ENCODE assay signal across 12 cellular contexts in genomic region chr10:55989188-55989587, GRCh38.
"Had no signal": no experiment of that assay in that cellular context is flagged by ENCODE, and none has a peak within 500 bp of the region (broad histone marks: within the 10 kb centered on the region; RNA-seq: fewer than 3 reads in every experiment).

No MANE protein-coding gene starts in this region.

- H3K36me3 ChIP-seq: ascending aorta, gastrocnemius medialis, tibial artery had no signal

- H3K4me3 Mint-ChIP-seq: activated CD8-positive, alpha-beta T cell treated with anti-CD3 and anti-CD28 coated beads, Interleukin-2, amount 10 ng/mL, durations not matched to agents 7 days and 5 days; activated naive CD8-positive, alpha-beta T cell treated with anti-CD3 and anti-CD28 coated beads, Interleukin-2, amount 50 U/mL, for 24 hours; stimulated activated memory B cell treated with anti-CD40 and anti-IgM and Interleukin-4, amounts not matched to agents 10 μg/mL and 1 μg/mL and 100 μg/mL, for 72 hours had no signal

- H3K9me3 ChIP-seq: ascending aorta, gastrocnemius medialis, tibial artery had no signal

- H3K27me3 Mint-ChIP-seq: activated naive CD8-positive, alpha-beta T cell treated with anti-CD3 and anti-CD28 coated beads, Interleukin-2, amount 50 U/mL, for 24 hours; stimulated activated memory B cell treated with anti-CD40 and anti-IgM and Interleukin-4, amounts not matched to agents 10 μg/mL and 1 μg/mL and 100 μg/mL, for 72 hours had no signal

- DNase-seq: activated CD4-positive, alpha-beta T cell treated with anti-CD3 and anti-CD28 coated beads for 4 hours; activated CD8-positive, alpha-beta T cell treated with anti-CD3 and anti-CD28 coated beads, Interleukin-2, amount 10 ng/mL, durations not matched to agents 7 days and 5 days; activated naive CD4-positive, alpha-beta T cell treated with Interleukin-2 at 50 U/mL for 16 hours; activated naive CD8-positive, alpha-beta T cell treated with anti-CD3 and anti-CD28 coated beads, Interleukin-2, amount 50 U/mL, for 24 hours; gastrocnemius medialis; left ventricle myocardium superior; retina; tibial artery had no signal

- H3K27ac ChIP-seq: ascending aorta, gastrocnemius medialis, parathyroid adenoma, skin epidermis, tibial artery had no signal

- H3K27ac Mint-ChIP-seq: activated CD8-positive, alpha-beta T cell treated with anti-CD3 and anti-CD28 coated beads, Interleukin-2, amount 10 ng/mL, durations not matched to agents 7 days and 5 days; activated naive CD8-positive, alpha-beta T cell treated with anti-CD3 and anti-CD28 coated beads, Interleukin-2, amount 50 U/mL, for 24 hours; stimulated activated memory B cell treated with anti-CD40 and anti-IgM and Interleukin-4, amounts not matched to agents 10 μg/mL and 1 μg/mL and 100 μg/mL, for 72 hours had no signal

- H3K9me3 Mint-ChIP-seq: activated naive CD8-positive, alpha-beta T cell treated with anti-CD3 and anti-CD28 coated beads, Interleukin-2, amount 50 U/mL, for 24 hours had no signal

- H3K27me3 ChIP-seq: ascending aorta, gastrocnemius medialis, tibial artery had no signal

- H3K36me3 Mint-ChIP-seq: stimulated activated memory B cell treated with anti-CD40 and anti-IgM and Interleukin-4, amounts not matched to agents 10 μg/mL and 1 μg/mL and 100 μg/mL, for 72 hours had no signal

- H3K4me3 ChIP-seq: ascending aorta, gastrocnemius medialis, skin epidermis, tibial artery had no signal

- H3K4me1 Mint-ChIP-seq: activated naive CD8-positive, alpha-beta T cell treated with anti-CD3 and anti-CD28 coated beads, Interleukin-2, amount 50 U/mL, for 24 hours; stimulated activated memory B cell treated with anti-CD40 and anti-IgM and Interleukin-4, amounts not matched to agents 10 μg/mL and 1 μg/mL and 100 μg/mL, for 72 hours had no signal

- H3K4me1 ChIP-seq: ascending aorta, gastrocnemius medialis, parathyroid adenoma, tibial artery had no signal
